Comparison of ENCODE assay signal across 14 cellular contexts in the genomic region with DNA sequence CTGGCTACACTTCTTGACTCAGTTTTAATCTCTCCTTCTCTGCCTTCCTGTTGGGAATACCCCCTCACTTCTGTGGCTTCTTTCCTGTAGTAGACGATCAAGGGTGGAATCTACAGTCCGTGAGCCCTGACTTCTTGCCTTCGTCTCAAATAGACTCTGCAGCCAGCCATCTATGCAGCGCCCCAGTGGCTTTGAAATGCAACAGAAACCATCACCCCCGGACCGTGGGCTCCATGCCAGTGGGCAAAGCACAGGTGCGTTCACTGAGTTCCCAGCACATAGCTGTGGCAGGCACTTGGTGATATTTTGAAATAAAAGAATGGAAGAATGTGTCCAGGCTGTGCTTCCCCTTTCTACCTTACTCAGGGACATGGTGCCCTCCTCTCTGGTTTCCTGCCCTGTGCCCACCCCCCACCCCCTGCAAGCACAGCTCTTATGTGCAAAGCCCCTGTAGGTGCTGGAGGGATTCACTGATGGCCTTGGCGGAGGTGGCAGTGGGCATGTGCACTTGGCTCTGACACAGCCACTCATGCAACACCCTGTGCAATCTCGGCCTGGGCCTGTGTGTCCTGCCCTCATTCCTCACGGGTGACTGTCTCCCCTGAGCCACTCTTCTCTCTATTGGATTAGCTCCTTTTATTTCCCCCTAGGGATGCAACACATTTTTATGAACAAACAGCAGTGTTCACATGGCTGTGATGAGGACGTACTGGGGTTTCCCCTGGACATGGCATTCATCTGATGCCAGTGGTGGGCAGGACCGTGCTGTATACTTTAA. TPM values are rescaled to one million over a fixed set of nuclear protein-coding genes. Genes with fewer than 3 reads are reported as not detected.
DNase-seq lines count a peak whose midpoint lies in the region; ATAC-seq, FAIRE-seq and TF ChIP-seq lines count a peak whose summit lies in the region.
"Had no signal": no experiment of that assay in that cellular context is flagged by ENCODE, and none has a peak within 500 bp of the region (broad histone marks: within the 10 kb centered on the region; RNA-seq: fewer than 3 reads in every experiment).

No MANE protein-coding gene starts in this region.

- H3K27ac ChIP-seq in pancreas: peak overlapping the region in 3 of 4 donors; percentile 16 to 67 (median 54)

- intact Hi-C loops in pancreas (cut with DNase I): no loop called here

- TF ChIP-seq POLR2A in GM18505 (IDR thresholded peaks at IDR 0.05; ENCODE audit: borderline replicate concordance, extremely low read depth, insufficient read depth, insufficient read length): no peak

- peak in 1 of 4 donors; percentile 5 for ATAC-seq in pancreas
- no peak for ATAC-seq in HG03457 (IDR thresholded peaks at IDR 0.05; ENCODE audit: unreplicated experiment)
- ATAC-seq in GM18505 (IDR thresholded peaks at IDR 0.05; ENCODE audit: unreplicated experiment): no peak
- ATAC-seq: activated T-cell treated with anti-CD3 and anti-CD28 coated beads, Interleukin-2, amount 50 U/mL, for 4 hours had no signal

- no peak for FAIRE-seq in pancreas (lab: Jason Lieb, UNC)

- peaks cover 0 to 12% (median 0%) of the 10 kb centered on the region in 3 donors for H3K4me1 ChIP-seq in pancreas
- H3K4me1 ChIP-seq in HAP-1: no peaks in the 10 kb centered on the region; the same call in 1 of the 2 replicates

- H3K4me3 ChIP-seq in pancreas (no peak overlapping the region), HAP-1 (no peak overlapping the region)

- TF ChIP-seq CTCF in pancreas (IDR thresholded peaks at IDR 0.05): no peak

- H3K27me3 ChIP-seq in pancreas: no peaks in the 10 kb centered on the region
- H3K27me3 ChIP-seq in HAP-1 (ENCODE audit: low read depth): no peaks in the 10 kb centered on the region

- no peaks in the 10 kb centered on the region for H3K9me3 ChIP-seq in pancreas
- no peaks in the 10 kb centered on the region for H3K9me3 ChIP-seq in HAP-1

- H3K36me3 ChIP-seq in pancreas (no peaks in the 10 kb centered on the region), HAP-1 (replicated peaks) (no peaks in the 10 kb centered on the region)

- peak; percentile 79 for DNase-seq in ELR (ENCODE audit: low read depth)
- peak; percentile 94 for DNase-seq in RPMI8226
- peak; percentile 73 for DNase-seq in fibroblast of gingiva (ENCODE audit: low read depth)
- peak in 1 of 6 donors; percentile 18 for DNase-seq in pancreas
- no peak for DNase-seq in HAP-1 (ENCODE audit: low spot score in 2 of 2)
- no peak for DNase-seq in NCI-H1105 (lab: John Stamatoyannopoulos, UW)
- DNase-seq: activated B cell treated with CpG ODN at 0.5 μM for 24 hours; activated T-cell treated with anti-CD3 and anti-CD28 coated beads, Interleukin-2, amount 50 U/mL, for 4 hours; DMS 273 treated with DMSO at 0.1 percent for 48 hours; NCI-H2107; retina had no signal

- WGBS in pancreas, 2 donors: 64 to 72% methylated on average over 12 of the region's 12 CpGs

- in situ Hi-C loops in HAP-1 (cut with MboI; ENCODE audit: low sequenced_read_pairs): no loop called here

RNA-seq across cellular contexts. Expression of gene CDSN, which starts 5.5 kb away (rescaled TPM):
- under 1 TPM in 1 of 6 donors, not detected in 5; 0.06 TPM for total RNA-seq in pancreas
- polyA plus RNA-seq in pancreas: under 1 TPM; 0.05 to 0.08 TPM
- total RNA-seq: activated B cell treated with CpG ODN at 0.5 μM for 24 hours; activated T-cell treated with anti-CD3 and anti-CD28 coated beads, Interleukin-2, amount 50 U/mL, for 4 hours had no signal

RNA-seq across cellular contexts. Expression of gene PSORS1C1, which starts 11.2 kb away (rescaled TPM):
- 1 to 10 TPM in 1 of 6 donors, under 1 TPM in 5; 0.06 to 1.4 (median 0.30) TPM for total RNA-seq in pancreas
- 1 to 10 TPM in 1 of 2 donors, under 1 TPM in 1; 0.70 to 1.9 TPM for polyA plus RNA-seq in pancreas
- total RNA-seq: activated T-cell treated with anti-CD3 and anti-CD28 coated beads, Interleukin-2, amount 50 U/mL, for 4 hours had no signal

RNA-seq across cellular contexts. Expression of gene PSORS1C2, which starts 13.1 kb away (rescaled TPM):
- not detected for total RNA-seq in pancreas
- not detected for polyA plus RNA-seq in pancreas
- total RNA-seq: activated B cell treated with CpG ODN at 0.5 μM for 24 hours; activated T-cell treated with anti-CD3 and anti-CD28 coated beads, Interleukin-2, amount 50 U/mL, for 4 hours; HT-29 had no signal

RNA-seq across cellular contexts. Expression of gene C6orf15, which starts 13.4 kb away (rescaled TPM):
- not detected for total RNA-seq in pancreas
- not detected for polyA plus RNA-seq in pancreas
- total RNA-seq: activated B cell treated with CpG ODN at 0.5 μM for 24 hours; activated T-cell treated with anti-CD3 and anti-CD28 coated beads, Interleukin-2, amount 50 U/mL, for 4 hours had no signal

RNA-seq across cellular contexts. Expression of gene CCHCR1, which starts 31.8 kb away (rescaled TPM):
- total RNA-seq in pancreas: 10 to 100 TPM in 5 of 6 donors, 1 to 10 TPM in 1; 6.7 to 19.3 (median 11.3) TPM
- 10 to 100 TPM; 22.3 to 27.0 TPM for polyA plus RNA-seq in pancreas

Comparison
In these comparisons a context has a peak if more than half of its experiments do, and no peak if none do; other contexts are left out.
1. DNase-seq: peak in ELR (single experiment), RPMI8226 (single experiment) and fibroblast of gingiva (single experiment); none in HAP-1 (0 of 2) and NCI-H1105 (single experiment).